8 cellular contexts compared by ENCODE assay signal in genomic region chr19:40464059-40465024, GRCh38. TPM values are rescaled to one million over a fixed set of nuclear protein-coding genes. Genes with fewer than 3 reads are reported as not detected.
A peak's percentile ranks its signal among the peaks of the same experiment; 100 is the strongest.
DNase-seq lines count a peak whose midpoint lies in the region; ATAC-seq and TF ChIP-seq lines count a peak whose summit lies in the region.

No MANE protein-coding gene starts in this region.

- H3K36me3 ChIP-seq in HUES64 (ENCODE audit: insufficient read depth, low read length) (no peaks in the 10 kb centered on the region), OCI-LY1 (ENCODE audit: insufficient read depth, low read length) (no peaks in the 10 kb centered on the region), esophagus (ENCODE audit: control insufficient read depth in 2 of 2, insufficient read depth in 2 of 2, low read length in 1 of 2) (no peaks in the 10 kb centered on the region), muscle layer of colon (ENCODE audit: insufficient read depth, low read length) (no peaks in the 10 kb centered on the region)

- 49% methylated on average over 10 of the region's 11 CpGs for WGBS in HUES64
- WGBS in esophagus, 2 donors, result 18 to 21% methylated on average over 11 of the region's 11 CpGs

- H3K4me3 ChIP-seq in HUES64 (ENCODE audit: low read length), result peak overlapping the region; percentile 74
- H3K4me3 ChIP-seq in OCI-LY1 (ENCODE audit: low read depth, low read length, poor library complexity, severe bottlenecking), result peak overlapping the region; percentile 86
- H3K4me3 ChIP-seq in esophagus (ENCODE audit: low read depth in 1 of 2, low read length in 2 of 2), result peak overlapping the region; percentile 69 to 70
- H3K4me3 ChIP-seq in muscle layer of colon (ENCODE audit: low read depth in 1 of 2, low read length in 2 of 2), result peak overlapping the region; percentile 59 to 97

- DNase-seq in CMK (ENCODE audit: low read depth), result peak; percentile 75
- peak; percentile 80 for DNase-seq in activated T-cell treated with anti-CD3 and anti-CD28 coated beads, Interleukin-2, amount 50 U/mL, for 1 hour
- DNase-seq in stimulated activated CD8-positive, alpha-beta memory T cell treated with anti-CD3 and anti-CD28 coated beads, Interleukin-7, amount 100 ng/mL, for 1 hour (ENCODE audit: low read depth in 2 of 2), result peak; percentile 40 to 60

- H3F3A ChIP-seq in OCI-LY1 (ENCODE audit: insufficient read depth, low read length), result no peaks in the 10 kb centered on the region

- TF ChIP-seq CTCF in OCI-LY1 (IDR thresholded peaks at IDR 0.05; ENCODE audit: low read length), result peak; percentile 67

- H3K79me2 ChIP-seq in OCI-LY1 (ENCODE audit: insufficient read depth, low read length), result no peaks in the 10 kb centered on the region

- peaks cover 39% of the 10 kb centered on the region for H3K27me3 ChIP-seq in HUES64 (ENCODE audit: insufficient read depth, low read length)
- H3K27me3 ChIP-seq in OCI-LY1 (ENCODE audit: insufficient read depth, low read length), result peaks cover 5% of the 10 kb centered on the region; the same call in 1 of the 2 replicates
- H3K27me3 ChIP-seq in esophagus (ENCODE audit: control insufficient read depth in 1 of 2, insufficient read depth in 2 of 2, low read length in 2 of 2), result no peaks in the 10 kb centered on the region
- H3K27me3 ChIP-seq in muscle layer of colon (ENCODE audit: control insufficient read depth in 1 of 2, insufficient read depth in 2 of 2, low read length in 2 of 2), result no peaks in the 10 kb centered on the region

- H2AFZ ChIP-seq in OCI-LY1 (ENCODE audit: low read length), result no peak overlapping the region

- no peak for ATAC-seq in HG02981 (IDR thresholded peaks at IDR 0.05; ENCODE audit: unreplicated experiment)

- H3K9me3 ChIP-seq in HUES64 (ENCODE audit: insufficient read depth, low read depth, low read length) (no peaks in the 10 kb centered on the region), OCI-LY1 (ENCODE audit: low read length) (no peaks in the 10 kb centered on the region), esophagus (ENCODE audit: control insufficient read depth in 2 of 2, insufficient read depth in 1 of 2, low read depth in 1 of 2, low read length in 1 of 2) (no peaks in the 10 kb centered on the region), muscle layer of colon (ENCODE audit: low read length) (no peaks in the 10 kb centered on the region)

- H4K20me1 ChIP-seq in OCI-LY1 (ENCODE audit: insufficient read depth, low read length), result no peaks in the 10 kb centered on the region

- H3K9me2 ChIP-seq in OCI-LY1 (ENCODE audit: low read depth, low read length), result no peaks in the 10 kb centered on the region

- H3K4me1 ChIP-seq in HUES64 (ENCODE audit: insufficient read depth, low read length), result peaks cover 6% of the 10 kb centered on the region; the same call in 1 of the 2 replicates
- peaks cover 24% of the 10 kb centered on the region for H3K4me1 ChIP-seq in OCI-LY1 (ENCODE audit: insufficient read depth, low read length, severe bottlenecking)
- peaks cover 4 to 8% of the 10 kb centered on the region in 2 donors for H3K4me1 ChIP-seq in esophagus (ENCODE audit: control insufficient read depth in 2 of 2, insufficient read depth in 2 of 2, low read length in 1 of 2)
- peaks cover 20% of the 10 kb centered on the region for H3K4me1 ChIP-seq in muscle layer of colon (ENCODE audit: insufficient read depth, low read length)

- peak overlapping the region; percentile 79 for H3K4me2 ChIP-seq in OCI-LY1 (ENCODE audit: low read length)

- no peak overlapping the region for H3K9ac ChIP-seq in HUES64 (ENCODE audit: low read depth, low read length)
- H3K9ac ChIP-seq in OCI-LY1 (ENCODE audit: low read length), result no peak overlapping the region
- H3K9ac ChIP-seq in muscle layer of colon (ENCODE audit: low read length), result peak overlapping the region; percentile 92

- H3K27ac ChIP-seq in HUES64 (ENCODE audit: low read depth, low read length), result peak overlapping the region; percentile 43; the same call in 1 of the 2 replicates
- H3K27ac ChIP-seq in OCI-LY1 (ENCODE audit: low read depth, low read length, poor library complexity, severe bottlenecking), result peak overlapping the region; percentile 26
- H3K27ac ChIP-seq in esophagus (ENCODE audit: low read depth in 2 of 2, low read length in 1 of 2), result peak overlapping the region; percentile 93 to 97
- peak overlapping the region; percentile 85 for H3K27ac ChIP-seq in muscle layer of colon (ENCODE audit: low read depth, low read length)

RNA-seq across cellular contexts. Expression of gene BLVRB, which starts 1.2 kb away (rescaled TPM):
- polyA plus RNA-seq in HUES64 (2013, experiment 1 of 2), result 17.7 TPM
- polyA plus RNA-seq in HUES64 (2013, experiment 2 of 2), result 21.0 TPM
- polyA plus RNA-seq in esophagus, result 100 to 1,000 TPM; 213 to 241 TPM

RNA-seq across cellular contexts. Expression of gene SPTBN4, which starts 2.5 kb away (rescaled TPM):
- 0.80 TPM for polyA plus RNA-seq in HUES64 (2013, experiment 1 of 2)
- polyA plus RNA-seq in HUES64 (2013, experiment 2 of 2), result 1.6 TPM
- 1 to 10 TPM in 1 of 2 donors, under 1 TPM in 1; 0.68 to 1.2 TPM for polyA plus RNA-seq in esophagus

RNA-seq across cellular contexts. Expression of gene SERTAD3, which starts 20.2 kb away (rescaled TPM):
- polyA plus RNA-seq in HUES64 (2013, experiment 1 of 2), result 17.2 TPM
- polyA plus RNA-seq in HUES64 (2013, experiment 2 of 2), result 21.0 TPM
- 10 to 100 TPM; 12.2 to 19.1 TPM for polyA plus RNA-seq in esophagus

RNA-seq across cellular contexts. Expression of gene SERTAD1, which starts 38.5 kb away (rescaled TPM):
- 4.3 TPM for polyA plus RNA-seq in HUES64 (2013, experiment 1 of 2)
- 3.5 TPM for polyA plus RNA-seq in HUES64 (2013, experiment 2 of 2)
- polyA plus RNA-seq in esophagus, result 10 to 100 TPM; 20.7 to 21.5 TPM

RNA-seq across cellular contexts. Expression of gene PRX, which starts 51.2 kb away (rescaled TPM):
- 3.3 TPM for polyA plus RNA-seq in HUES64 (2013, experiment 1 of 2)
- polyA plus RNA-seq in HUES64 (2013, experiment 2 of 2), result 3.1 TPM
- 1 to 10 TPM; 1.0 to 1.1 TPM for polyA plus RNA-seq in esophagus

Comparison
In these comparisons a context has a peak if more than half of its experiments do, and no peak if none do; other contexts are left out.
1. H3K27ac ChIP-seq: peak in every context shown above with its lines; median percentile 95 in esophagus; 85 in muscle layer of colon; 43 in HUES64; 26 in OCI-LY1.